33 cellular contexts compared by ENCODE assay signal in genomic region chr2:194549387-194549786, GRCh38.
"Had no signal": no experiment of that assay in that cellular context is flagged by ENCODE, and none has a peak within 500 bp of the region (broad histone marks: within the 10 kb centered on the region; RNA-seq: fewer than 3 reads in every experiment).

No MANE protein-coding gene starts in this region.

- DNase-seq: Karpas-422, Kasumi-1, MG63, MM.1S, MV-4-11, NCI-H1048, NCI-H1092, NCI-H1092 treated with DMSO at 0.1 percent for 48 hours, NCI-H1105, NCI-H1105 treated with DMSO at 0.1 percent for 48 hours, NCI-H1417 treated with DMSO at 0.1 percent for 48 hours, NCI-H1436, NCI-H1436 treated with DMSO at 0.1 percent for 48 hours, NCI-H1694, NCI-H1694 treated with DMSO at 0.1 percent for 48 hours, NCI-H187, NCI-H187 treated with DMSO at 0.1 percent for 48 hours, NCI-H1930, NCI-H2029, NCI-H2029 treated with DMSO at 0.1 percent for 48 hours, NCI-H2081 treated with DMSO at 0.1 percent for 48 hours, NCI-H2107, NCI-H2171, NCI-H2171 treated with DMSO at 0.1 percent for 48 hours, NCI-H2227 treated with DMSO at 0.1 percent for 48 hours, NCI-H226, NCI-H345, NCI-H446, NCI-H446 treated with DMSO at 0.1 percent for 48 hours, NCI-H510A, NCI-H510A treated with DMSO at 0.1 percent for 48 hours, NCI-H524, NCI-H524 treated with DMSO at 0.1 percent for 48 hours had no signal

- H3K36me3 ChIP-seq: MG63 had no signal

- H3K4me3 ChIP-seq: MG63 had no signal

- H3K9me3 ChIP-seq: MG63 had no signal

- H3K27me3 ChIP-seq: MG63 had no signal
